Comparison of ENCODE assay signal across 8 cellular contexts in genomic region chr3:71585891-71586809, GRCh38. TPM values are rescaled to one million over a fixed set of nuclear protein-coding genes. Genes with fewer than 3 reads are reported as not detected.
DNase-seq lines count a peak whose midpoint lies in the region; TF ChIP-seq lines count a peak whose summit lies in the region.

No MANE protein-coding gene starts in this region.

- 16 to 23% (median 19%) methylated on average over 7 of the region's 7 CpGs for WGBS in stomach, 5 donors

- intact Hi-C loops in stomach (cut with DNase I; ENCODE audit: low total_unique reads): no loop called here

- H3K9me3 ChIP-seq in stomach: no peaks in the 10 kb centered on the region

- H3K27ac ChIP-seq in stomach: peak overlapping the region in 4 of 5 donors; percentile 94 to 99 (median 96)

- no peaks in the 10 kb centered on the region for H3K36me3 ChIP-seq in stomach

- peaks cover 0 to 26% (median 18%) of the 10 kb centered on the region in 4 donors for H3K4me1 ChIP-seq in stomach

- no peak for TF ChIP-seq POLR2A in stomach (IDR thresholded peaks at IDR 0.05)

- no peaks in the 10 kb centered on the region for H3K27me3 ChIP-seq in stomach

- no peak for TF ChIP-seq EP300 in stomach (IDR thresholded peaks at IDR 0.05)

- DNase-seq in NCI-H1417 (lab: John Stamatoyannopoulos, UW) (peak; percentile 20 to 46 (median 22)), NCI-H1417 treated with DMSO at 0.1 percent for 48 hours (lab: John Stamatoyannopoulos, UW) (no peak), HFF-Myc (ENCODE audit: extremely low read depth, low read depth) (no peak), foreskin fibroblast (peak; percentile 31 to 74), stomach (no peak), UCSD-AML1 (lab: John Stamatoyannopoulos, UW; ENCODE audit: unreplicated experiment) (no peak), NCI-H2227 (lab: John Stamatoyannopoulos, UW; ENCODE audit: unreplicated experiment) (no peak)

- H3K4me3 ChIP-seq in HFF-Myc (replicated peaks; ENCODE audit: low read depth, low read length): no peak overlapping the region
- no peak overlapping the region for H3K4me3 ChIP-seq in WI38 (ENCODE audit: low read depth, low read length)
- no peak overlapping the region for H3K4me3 ChIP-seq in foreskin fibroblast (ENCODE audit: low read depth in 1 of 2, low read length in 2 of 2)
- no peak overlapping the region for H3K4me3 ChIP-seq in stomach

- TF ChIP-seq CTCF in HFF-Myc (IDR thresholded peaks at IDR 0.05; ENCODE audit: low read depth, low read length, missing control alignments) (peak; percentile 53), WI38 (IDR thresholded peaks at IDR 0.05; ENCODE audit: low read depth, low read length) (peak; percentile 40; the same call in 1 of the 2 replicates), foreskin fibroblast (IDR thresholded peaks at IDR 0.05; ENCODE audit: low read depth, low read length) (peak; percentile 56), stomach (IDR thresholded peaks at IDR 0.05) (peak in 5 of 7 experiments; percentile 28 to 72 (median 59))

RNA-seq across cellular contexts. Expression of gene FOXP1, which starts 2.6 kb away (rescaled TPM):
- 100 to 1,000 TPM; 109 to 215 (median 159) TPM for total RNA-seq in stomach
- 10 to 100 TPM; 12.3 to 20.5 (median 15.6) TPM for polyA plus RNA-seq in stomach

Comparison
In these comparisons a context has a peak if more than half of its experiments do, and no peak if none do; other contexts are left out.
1. DNase-seq: peak in NCI-H1417 (3 of 3) and foreskin fibroblast (2 of 2); none in NCI-H1417 treated with DMSO at 0.1 percent for 48 hours (single experiment), HFF-Myc (single experiment), stomach (single experiment), UCSD-AML1 (single experiment) and NCI-H2227 (single experiment).
2. Peak in every context shown above with its lines, with median percentiles within 50 percentile points of each other: CTCF ChIP-seq.